Comparison of ENCODE assay signal across 19 cellular contexts in the genomic region with DNA sequence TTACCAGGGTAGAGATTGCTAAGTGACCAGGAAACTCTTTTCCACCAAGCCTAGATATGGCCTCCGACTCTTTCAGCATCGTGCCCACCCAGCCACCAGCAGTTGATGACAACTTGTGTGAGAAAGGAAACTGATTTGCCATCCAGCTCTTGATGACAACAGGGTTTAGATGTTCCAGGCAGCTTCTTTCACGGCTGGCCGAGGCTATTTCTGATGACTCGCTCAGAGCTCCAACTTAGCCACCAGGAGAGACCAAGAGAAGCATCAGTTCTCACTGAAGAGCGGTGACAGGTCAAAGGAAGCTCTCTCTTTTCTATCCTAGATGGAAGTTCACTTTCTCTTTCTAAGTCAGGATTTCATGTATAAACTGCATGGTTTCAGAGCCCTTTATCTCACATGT.
DNase-seq lines count a peak whose midpoint lies in the region; ATAC-seq and TF ChIP-seq lines count a peak whose summit lies in the region.
"Had no signal": no experiment of that assay in that cellular context is flagged by ENCODE, and none has a peak within 500 bp of the region (broad histone marks: within the 10 kb centered on the region; RNA-seq: fewer than 3 reads in every experiment).

No MANE protein-coding gene starts in this region.

- ATAC-seq in GM21423 (IDR thresholded peaks at IDR 0.05; ENCODE audit: unreplicated experiment) (no peak), HG03108 (IDR thresholded peaks at IDR 0.05; ENCODE audit: unreplicated experiment) (no peak), GM19395 (IDR thresholded peaks at IDR 0.05; ENCODE audit: unreplicated experiment) (no peak)

- H2AK5ac ChIP-seq in mesenchymal stem cell (ENCODE audit: low read length, severe bottlenecking): no peak overlapping the region

- H3K27me3 ChIP-seq in mesenchymal stem cell (ENCODE audit: control insufficient read depth in 1 of 2, insufficient read depth in 1 of 2, low read length in 2 of 2): peaks cover 0 to 3% of the 10 kb centered on the region in 2 experiments

- H2BK12ac ChIP-seq in mesenchymal stem cell (ENCODE audit: low read length in 2 of 2): no peak overlapping the region

- H3K4ac ChIP-seq in mesenchymal stem cell (ENCODE audit: low read depth in 1 of 2, low read length in 2 of 2): no peak overlapping the region

- H3K23ac ChIP-seq in mesenchymal stem cell (ENCODE audit: low read length in 2 of 2): no peak overlapping the region

- H3K4me3 ChIP-seq in epithelial cell of proximal tubule (ENCODE audit: low read depth, low read length) (no peak overlapping the region), mesenchymal stem cell (ENCODE audit: insufficient read depth in 1 of 2, low read depth in 1 of 2, low read length in 2 of 2) (no peak overlapping the region)

- no peaks in the 10 kb centered on the region for H3K79me1 ChIP-seq in mesenchymal stem cell (replicated peaks; ENCODE audit: low read length, poor library complexity, severe bottlenecking)

- no peaks in the 10 kb centered on the region for H3K4me1 ChIP-seq in mesenchymal stem cell (ENCODE audit: control insufficient read depth, insufficient read depth, low read depth, low read length)

- no peak overlapping the region for H3K27ac ChIP-seq in mesenchymal stem cell (ENCODE audit: low read length, poor library complexity, severe bottlenecking)
- H3K27ac ChIP-seq: RWPE1 had no signal

- 89% methylated on average over 5 of the region's 6 CpGs for WGBS in mesenchymal stem cell

- H3K18ac ChIP-seq in mesenchymal stem cell (ENCODE audit: low read depth in 1 of 2, low read length in 2 of 2): no peak overlapping the region

- no peak overlapping the region for H2BK15ac ChIP-seq in mesenchymal stem cell (ENCODE audit: low read depth, poor library complexity, severe bottlenecking)

- H4K8ac ChIP-seq in mesenchymal stem cell (ENCODE audit: low read length): no peak overlapping the region

- no peak overlapping the region for H3K4me2 ChIP-seq in mesenchymal stem cell (ENCODE audit: low read length, poor library complexity, severe bottlenecking)

- no peaks in the 10 kb centered on the region for H3K36me3 ChIP-seq in mesenchymal stem cell (ENCODE audit: control insufficient read depth in 1 of 2, insufficient read depth in 2 of 2, low read depth in 1 of 2, low read length in 2 of 2)

- no peaks in the 10 kb centered on the region for H3K9me3 ChIP-seq in mesenchymal stem cell (ENCODE audit: control insufficient read depth, low read length)

- H4K91ac ChIP-seq in mesenchymal stem cell (ENCODE audit: low read length): no peak overlapping the region

- no peak for TF ChIP-seq CTCF in epithelial cell of proximal tubule (conservative IDR thresholded peaks at IDR 0.05; ENCODE audit: low read depth, low read length)

- no peak overlapping the region for H2BK120ac ChIP-seq in mesenchymal stem cell (ENCODE audit: low read depth, low read length)

- peak; percentile 3 for DNase-seq in EH (ENCODE audit: low read depth)
- DNase-seq in HK-2 (ENCODE audit: unreplicated experiment): peak; percentile 5
- DNase-seq in epithelial cell of proximal tubule (ENCODE audit: low read depth): peak; percentile 1
- DNase-seq in mesenchymal stem cell: peak; percentile 7
- DNase-seq: Calu3, DMS79 treated with DMSO at 0.1 percent for 48 hours, IMR-90, KG1, NCI-H1048, NCI-H1694, NCI-H2029 treated with DMSO at 0.1 percent for 48 hours, NCI-H2227 treated with DMSO at 0.1 percent for 48 hours, NCI-H510A, NCI-H69, SHP77 had no signal

- H2BK5ac ChIP-seq in mesenchymal stem cell (ENCODE audit: low read depth, low read length, poor library complexity, severe bottlenecking): no peak overlapping the region

- H2AFZ ChIP-seq in mesenchymal stem cell (ENCODE audit: low read depth, low read length): no peak overlapping the region

- H3K9ac ChIP-seq in mesenchymal stem cell (ENCODE audit: low read length): no peak overlapping the region

- no peak overlapping the region for H3K14ac ChIP-seq in mesenchymal stem cell (ENCODE audit: low read length in 2 of 2)
